ENCODE assay signal across 11 cellular contexts in the genomic region with DNA sequence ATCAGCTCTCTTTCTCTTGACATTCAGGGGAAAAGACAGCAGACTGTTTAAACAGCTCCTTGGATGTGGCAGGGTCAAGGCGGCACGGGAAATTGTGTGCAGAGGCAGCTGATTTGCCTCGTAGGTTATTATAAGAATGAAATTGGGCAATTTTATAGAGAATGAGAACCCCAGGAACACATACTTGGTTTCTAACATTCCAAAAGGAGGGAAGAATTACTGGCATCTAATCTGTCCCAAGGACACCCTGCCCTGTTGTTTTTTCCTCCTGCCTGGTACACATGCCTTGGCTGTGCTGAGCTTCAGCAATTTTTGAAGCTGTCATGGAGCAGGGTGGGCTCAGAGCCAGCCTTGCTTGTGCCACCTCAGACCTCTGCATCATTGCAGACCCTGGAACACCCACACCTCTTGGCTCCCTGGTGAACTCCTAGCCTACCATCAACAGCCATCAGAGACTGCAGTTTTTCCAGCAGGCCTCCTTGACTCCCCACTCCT.
A peak's percentile ranks its signal among the peaks of the same experiment; 100 is the strongest.
DNase-seq lines count a peak whose midpoint lies in the region; ATAC-seq and TF ChIP-seq lines count a peak whose summit lies in the region.
"Had no signal": no experiment of that assay in that cellular context is flagged by ENCODE, and none has a peak within 500 bp of the region (broad histone marks: within the 10 kb centered on the region; RNA-seq: fewer than 3 reads in every experiment).

No MANE protein-coding gene starts in this region.

- no peaks in the 10 kb centered on the region for H3F3A ChIP-seq in neural progenitor cell (ENCODE audit: low read depth)

- TF ChIP-seq CTCF in neural progenitor cell (IDR thresholded peaks at IDR 0.05): no peak

- ATAC-seq in aorta (ENCODE audit: low FRiP score) (peak; percentile 41), GM18511 (IDR thresholded peaks at IDR 0.05; ENCODE audit: unreplicated experiment) (no peak), HG03457 (IDR thresholded peaks at IDR 0.05; ENCODE audit: unreplicated experiment) (no peak)

- no peaks in the 10 kb centered on the region for H3K27me3 Mint-ChIP-seq in neural progenitor cell (ENCODE audit: insufficient read depth, low read depth)

- no peak overlapping the region for H2AFZ ChIP-seq in neural progenitor cell (replicated peaks)

- H3K27me3 ChIP-seq in SJCRH30: no peaks in the 10 kb centered on the region
- H3K27me3 ChIP-seq in neural progenitor cell: no peaks in the 10 kb centered on the region
- H3K27me3 ChIP-seq in aorta (ENCODE audit: control insufficient read depth in 1 of 2, insufficient read depth in 2 of 2, low read length in 1 of 2): no peaks in the 10 kb centered on the region

- 0 out of 2 replicates have a peak overlapping the region, but pooled peaks have one; percentile 2 for H3K4me3 ChIP-seq in SJCRH30
- H3K4me3 ChIP-seq in neural progenitor cell: no peak overlapping the region
- no peak overlapping the region for H3K4me3 ChIP-seq in aorta (ENCODE audit: low read length in 2 of 2)

- no peaks in the 10 kb centered on the region for H3K36me3 Mint-ChIP-seq in neural progenitor cell

- no peak overlapping the region for H3K9ac ChIP-seq in neural progenitor cell
- H3K9ac ChIP-seq: KMS-11 had no signal

- H4K20me1 ChIP-seq in neural progenitor cell (ENCODE audit: low read depth): no peaks in the 10 kb centered on the region

- peak overlapping the region; percentile 85 for H3K27ac Mint-ChIP-seq in neural progenitor cell
- H3K27ac Mint-ChIP-seq: stimulated activated naive CD8-positive, alpha-beta T cell treated with anti-CD3 and anti-CD28 coated beads, Interleukin-15, Interleukin-2, amounts not matched to agents 100 ng/mL and 50 ng/mL, for 24 hours had no signal

- H3K4me1 ChIP-seq in SJCRH30: peaks cover 32% of the 10 kb centered on the region
- H3K4me1 ChIP-seq in neural progenitor cell: no peaks in the 10 kb centered on the region
- H3K4me1 ChIP-seq in aorta (ENCODE audit: control insufficient read depth in 1 of 2, insufficient read depth in 2 of 2, low read length in 2 of 2): peaks cover 0 to 5% of the 10 kb centered on the region in 2 donors

- no peaks in the 10 kb centered on the region for H3K9me3 Mint-ChIP-seq in neural progenitor cell
- H3K9me3 Mint-ChIP-seq: stimulated activated naive CD8-positive, alpha-beta T cell treated with anti-CD3 and anti-CD28 coated beads, Interleukin-15, Interleukin-2, amounts not matched to agents 100 ng/mL and 50 ng/mL, for 24 hours had no signal

- no peaks in the 10 kb centered on the region for H3K79me2 ChIP-seq in neural progenitor cell (ENCODE audit: low read depth)

- H3K9me3 ChIP-seq in SJCRH30 (replicated peaks) (no peaks in the 10 kb centered on the region; the same call in 1 of the 2 replicates), neural progenitor cell (ENCODE audit: low read depth) (no peaks in the 10 kb centered on the region), aorta (ENCODE audit: control insufficient read depth, low read length) (no peaks in the 10 kb centered on the region)

- no peak overlapping the region for H3K4me3 Mint-ChIP-seq in neural progenitor cell
- H3K4me3 Mint-ChIP-seq: stimulated activated naive CD8-positive, alpha-beta T cell treated with anti-CD3 and anti-CD28 coated beads, Interleukin-15, Interleukin-2, amounts not matched to agents 100 ng/mL and 50 ng/mL, for 24 hours had no signal

- 13 to 18% methylated on average over 3 of the region's 3 CpGs for WGBS in aorta, 2 donors

- H3K27ac ChIP-seq in SJCRH30 (peak overlapping the region; percentile 98), neural progenitor cell (no peak overlapping the region), aorta (ENCODE audit: low read depth in 1 of 2, low read length in 2 of 2) (peak overlapping the region; percentile 91 to 99)
- H3K27ac ChIP-seq: KMS-11 had no signal

- peaks cover 22% of the 10 kb centered on the region for H3K4me1 Mint-ChIP-seq in neural progenitor cell

- H3K4me2 ChIP-seq in neural progenitor cell: no peak overlapping the region
- H3K4me2 ChIP-seq: KMS-11 had no signal

- no peaks in the 10 kb centered on the region for H3K36me3 ChIP-seq in SJCRH30
- no peaks in the 10 kb centered on the region for H3K36me3 ChIP-seq in neural progenitor cell
- H3K36me3 ChIP-seq in aorta (ENCODE audit: control insufficient read depth in 1 of 2, insufficient read depth in 2 of 2, low read length in 1 of 2): no peaks in the 10 kb centered on the region

- peak; percentile 31 to 53 for DNase-seq in SJCRH30
- peak; percentile 60 for DNase-seq in fibroblast of peridontal ligament (ENCODE audit: extremely low read depth)
- DNase-seq in neural progenitor cell (ENCODE audit: low spot score): no peak
- no peak for DNase-seq in aorta
- DNase-seq in DMS153 (lab: John Stamatoyannopoulos, UW): no peak
- DNase-seq: central memory CD4-positive, alpha-beta T cell; NCI-H524 treated with DMSO at 0.1 percent for 48 hours had no signal

- intact Hi-C loops in aorta (cut with DNase I): no loop called here

Comparison
In these comparisons a context has a peak if more than half of its experiments do, and no peak if none do; other contexts are left out.
1. DNase-seq: peak in SJCRH30 (2 of 2) and fibroblast of peridontal ligament (single experiment); none in neural progenitor cell (single experiment), aorta (0 of 2) and DMS153 (single experiment).